Comparison of ENCODE assay signal across 1 cellular context in genomic region chr20:3729378-3729777, GRCh38.
A peak's percentile ranks its signal among the peaks of the same experiment; 100 is the strongest.
TF ChIP-seq lines count a peak whose summit lies in the region.

No MANE protein-coding gene starts in this region.

TF ChIP-seq in HepG2, 621 proteins besides CTCF, POLR2A, EP300 and RAD21:
- TF ChIP-seq ZNF503 (CRISPR knock-in tag; IDR thresholded peaks at IDR 0.05) (no peak), SYNCRIP (IDR thresholded peaks at IDR 0.05; ENCODE audit: insufficient read depth, low read depth, low read length) (no peak), CAMTA2 (CRISPR knock-in tag; IDR thresholded peaks at IDR 0.05; ENCODE audit: borderline replicate concordance) (no peak), TEAD3 (CRISPR knock-in tag; optimal IDR thresholded peaks at IDR 0.05; ENCODE audit: borderline replicate concordance) (no peak), HES4 (CRISPR knock-in tag; IDR thresholded peaks at IDR 0.05; ENCODE audit: borderline replicate concordance) (no peak), ZNF260 (CRISPR knock-in tag; IDR thresholded peaks at IDR 0.05; ENCODE audit: borderline replicate concordance, low read depth) (no peak)
- TF ChIP-seq, protein P1, sequence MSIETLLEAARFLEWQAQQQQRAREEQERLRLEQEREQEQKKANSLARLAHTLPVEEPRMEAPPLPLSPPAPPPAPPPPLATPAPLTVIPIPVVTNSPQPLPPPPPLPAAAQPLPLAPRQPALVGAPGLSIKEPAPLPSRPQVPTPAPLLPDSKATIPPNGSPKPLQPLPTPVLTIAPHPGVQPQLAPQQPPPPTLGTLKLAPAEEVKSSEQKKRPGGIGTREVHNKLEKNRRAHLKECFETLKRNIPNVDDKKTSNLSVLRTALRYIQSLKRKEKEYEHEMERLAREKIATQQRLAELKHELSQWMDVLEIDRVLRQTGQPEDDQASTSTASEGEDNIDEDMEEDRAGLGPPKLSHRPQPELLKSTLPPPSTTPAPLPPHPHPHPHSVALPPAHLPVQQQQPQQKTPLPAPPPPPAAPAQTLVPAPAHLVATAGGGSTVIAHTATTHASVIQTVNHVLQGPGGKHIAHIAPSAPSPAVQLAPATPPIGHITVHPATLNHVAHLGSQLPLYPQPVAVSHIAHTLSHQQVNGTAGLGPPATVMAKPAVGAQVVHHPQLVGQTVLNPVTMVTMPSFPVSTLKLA (IDR thresholded peaks at IDR 0.05), result peak; percentile 87
- TF ChIP-seq, protein P2, sequence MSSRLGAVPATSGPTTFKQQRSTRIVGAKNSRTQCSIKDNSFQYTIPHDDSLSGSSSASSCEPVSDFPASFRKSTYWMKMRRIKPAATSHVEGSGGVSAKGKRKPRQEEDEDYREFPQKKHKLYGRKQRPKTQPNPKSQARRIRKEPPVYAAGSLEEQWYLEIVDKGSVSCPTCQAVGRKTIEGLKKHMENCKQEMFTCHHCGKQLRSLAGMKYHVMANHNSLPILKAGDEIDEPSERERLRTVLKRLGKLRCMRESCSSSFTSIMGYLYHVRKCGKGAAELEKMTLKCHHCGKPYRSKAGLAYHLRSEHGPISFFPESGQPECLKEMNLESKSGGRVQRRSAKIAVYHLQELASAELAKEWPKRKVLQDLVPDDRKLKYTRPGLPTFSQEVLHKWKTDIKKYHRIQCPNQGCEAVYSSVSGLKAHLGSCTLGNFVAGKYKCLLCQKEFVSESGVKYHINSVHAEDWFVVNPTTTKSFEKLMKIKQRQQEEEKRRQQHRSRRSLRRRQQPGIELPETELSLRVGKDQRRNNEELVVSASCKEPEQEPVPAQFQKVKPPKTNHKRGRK (CRISPR knock-in tag; IDR thresholded peaks at IDR 0.05), result no peak
